Comparison of ENCODE assay signal across 1 cellular context in the genomic region with DNA sequence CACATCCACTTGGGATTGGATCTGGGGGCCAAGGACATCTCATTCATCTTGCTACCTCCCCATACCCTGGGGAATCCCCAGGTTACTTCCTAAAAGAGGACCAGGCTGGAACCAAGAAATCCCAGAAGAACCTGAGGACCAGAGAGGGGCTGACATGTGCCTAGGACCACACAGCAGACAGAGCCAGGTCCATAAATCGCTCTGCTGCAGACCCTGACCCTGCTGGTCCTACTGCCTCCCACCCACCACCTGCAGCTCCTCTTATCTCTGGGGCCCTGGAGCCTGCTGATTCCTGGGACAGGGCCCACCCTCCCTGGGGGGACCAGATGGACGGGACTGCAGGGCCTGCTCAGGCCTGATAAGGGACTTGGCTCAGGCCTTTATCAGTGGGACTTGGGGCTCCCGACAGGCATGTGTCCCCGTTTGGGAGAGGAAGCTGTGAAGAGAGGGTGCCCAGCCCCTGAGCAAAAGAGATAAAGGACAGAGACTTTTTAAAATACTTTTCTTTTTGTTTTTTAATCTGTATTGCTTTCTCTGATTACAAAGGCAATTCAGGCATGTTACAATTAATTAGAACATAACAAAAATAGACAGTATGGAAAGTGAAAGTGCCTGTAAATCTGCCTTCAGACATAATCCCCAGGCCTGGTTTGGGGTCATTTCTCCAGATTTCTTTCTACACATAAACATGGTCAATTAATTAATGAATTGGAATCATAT.
TF ChIP-seq lines count a peak whose summit lies in the region.

No MANE protein-coding gene starts in this region.

TF ChIP-seq in K562, 482 proteins besides CTCF, POLR2A, EP300 and RAD21 (continued from another document and continues in another):
- TF ChIP-seq, protein P1, sequence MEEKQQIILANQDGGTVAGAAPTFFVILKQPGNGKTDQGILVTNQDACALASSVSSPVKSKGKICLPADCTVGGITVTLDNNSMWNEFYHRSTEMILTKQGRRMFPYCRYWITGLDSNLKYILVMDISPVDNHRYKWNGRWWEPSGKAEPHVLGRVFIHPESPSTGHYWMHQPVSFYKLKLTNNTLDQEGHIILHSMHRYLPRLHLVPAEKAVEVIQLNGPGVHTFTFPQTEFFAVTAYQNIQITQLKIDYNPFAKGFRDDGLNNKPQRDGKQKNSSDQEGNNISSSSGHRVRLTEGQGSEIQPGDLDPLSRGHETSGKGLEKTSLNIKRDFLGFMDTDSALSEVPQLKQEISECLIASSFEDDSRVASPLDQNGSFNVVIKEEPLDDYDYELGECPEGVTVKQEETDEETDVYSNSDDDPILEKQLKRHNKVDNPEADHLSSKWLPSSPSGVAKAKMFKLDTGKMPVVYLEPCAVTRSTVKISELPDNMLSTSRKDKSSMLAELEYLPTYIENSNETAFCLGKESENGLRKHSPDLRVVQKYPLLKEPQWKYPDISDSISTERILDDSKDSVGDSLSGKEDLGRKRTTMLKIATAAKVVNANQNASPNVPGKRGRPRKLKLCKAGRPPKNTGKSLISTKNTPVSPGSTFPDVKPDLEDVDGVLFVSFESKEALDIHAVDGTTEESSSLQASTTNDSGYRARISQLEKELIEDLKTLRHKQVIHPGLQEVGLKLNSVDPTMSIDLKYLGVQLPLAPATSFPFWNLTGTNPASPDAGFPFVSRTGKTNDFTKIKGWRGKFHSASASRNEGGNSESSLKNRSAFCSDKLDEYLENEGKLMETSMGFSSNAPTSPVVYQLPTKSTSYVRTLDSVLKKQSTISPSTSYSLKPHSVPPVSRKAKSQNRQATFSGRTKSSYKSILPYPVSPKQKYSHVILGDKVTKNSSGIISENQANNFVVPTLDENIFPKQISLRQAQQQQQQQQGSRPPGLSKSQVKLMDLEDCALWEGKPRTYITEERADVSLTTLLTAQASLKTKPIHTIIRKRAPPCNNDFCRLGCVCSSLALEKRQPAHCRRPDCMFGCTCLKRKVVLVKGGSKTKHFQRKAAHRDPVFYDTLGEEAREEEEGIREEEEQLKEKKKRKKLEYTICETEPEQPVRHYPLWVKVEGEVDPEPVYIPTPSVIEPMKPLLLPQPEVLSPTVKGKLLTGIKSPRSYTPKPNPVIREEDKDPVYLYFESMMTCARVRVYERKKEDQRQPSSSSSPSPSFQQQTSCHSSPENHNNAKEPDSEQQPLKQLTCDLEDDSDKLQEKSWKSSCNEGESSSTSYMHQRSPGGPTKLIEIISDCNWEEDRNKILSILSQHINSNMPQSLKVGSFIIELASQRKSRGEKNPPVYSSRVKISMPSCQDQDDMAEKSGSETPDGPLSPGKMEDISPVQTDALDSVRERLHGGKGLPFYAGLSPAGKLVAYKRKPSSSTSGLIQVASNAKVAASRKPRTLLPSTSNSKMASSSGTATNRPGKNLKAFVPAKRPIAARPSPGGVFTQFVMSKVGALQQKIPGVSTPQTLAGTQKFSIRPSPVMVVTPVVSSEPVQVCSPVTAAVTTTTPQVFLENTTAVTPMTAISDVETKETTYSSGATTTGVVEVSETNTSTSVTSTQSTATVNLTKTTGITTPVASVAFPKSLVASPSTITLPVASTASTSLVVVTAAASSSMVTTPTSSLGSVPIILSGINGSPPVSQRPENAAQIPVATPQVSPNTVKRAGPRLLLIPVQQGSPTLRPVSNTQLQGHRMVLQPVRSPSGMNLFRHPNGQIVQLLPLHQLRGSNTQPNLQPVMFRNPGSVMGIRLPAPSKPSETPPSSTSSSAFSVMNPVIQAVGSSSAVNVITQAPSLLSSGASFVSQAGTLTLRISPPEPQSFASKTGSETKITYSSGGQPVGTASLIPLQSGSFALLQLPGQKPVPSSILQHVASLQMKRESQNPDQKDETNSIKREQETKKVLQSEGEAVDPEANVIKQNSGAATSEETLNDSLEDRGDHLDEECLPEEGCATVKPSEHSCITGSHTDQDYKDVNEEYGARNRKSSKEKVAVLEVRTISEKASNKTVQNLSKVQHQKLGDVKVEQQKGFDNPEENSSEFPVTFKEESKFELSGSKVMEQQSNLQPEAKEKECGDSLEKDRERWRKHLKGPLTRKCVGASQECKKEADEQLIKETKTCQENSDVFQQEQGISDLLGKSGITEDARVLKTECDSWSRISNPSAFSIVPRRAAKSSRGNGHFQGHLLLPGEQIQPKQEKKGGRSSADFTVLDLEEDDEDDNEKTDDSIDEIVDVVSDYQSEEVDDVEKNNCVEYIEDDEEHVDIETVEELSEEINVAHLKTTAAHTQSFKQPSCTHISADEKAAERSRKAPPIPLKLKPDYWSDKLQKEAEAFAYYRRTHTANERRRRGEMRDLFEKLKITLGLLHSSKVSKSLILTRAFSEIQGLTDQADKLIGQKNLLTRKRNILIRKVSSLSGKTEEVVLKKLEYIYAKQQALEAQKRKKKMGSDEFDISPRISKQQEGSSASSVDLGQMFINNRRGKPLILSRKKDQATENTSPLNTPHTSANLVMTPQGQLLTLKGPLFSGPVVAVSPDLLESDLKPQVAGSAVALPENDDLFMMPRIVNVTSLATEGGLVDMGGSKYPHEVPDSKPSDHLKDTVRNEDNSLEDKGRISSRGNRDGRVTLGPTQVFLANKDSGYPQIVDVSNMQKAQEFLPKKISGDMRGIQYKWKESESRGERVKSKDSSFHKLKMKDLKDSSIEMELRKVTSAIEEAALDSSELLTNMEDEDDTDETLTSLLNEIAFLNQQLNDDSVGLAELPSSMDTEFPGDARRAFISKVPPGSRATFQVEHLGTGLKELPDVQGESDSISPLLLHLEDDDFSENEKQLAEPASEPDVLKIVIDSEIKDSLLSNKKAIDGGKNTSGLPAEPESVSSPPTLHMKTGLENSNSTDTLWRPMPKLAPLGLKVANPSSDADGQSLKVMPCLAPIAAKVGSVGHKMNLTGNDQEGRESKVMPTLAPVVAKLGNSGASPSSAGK (IDR thresholded peaks at IDR 0.05), result peak; percentile 79
- TF ChIP-seq NFYB (IDR thresholded peaks at IDR 0.05; ENCODE audit: extremely low read depth, insufficient read length) (no peak), GTF2E2 (tag; IDR thresholded peaks at IDR 0.05) (peak; percentile 74), ZNF12 (CRISPR knock-in tag; IDR thresholded peaks at IDR 0.05) (no peak), MCM2 (IDR thresholded peaks at IDR 0.05; ENCODE audit: low read depth) (no peak), ZNF717 (CRISPR knock-in tag; IDR thresholded peaks at IDR 0.05) (peak; percentile 70; the same call in 1 of the 2 replicates), RBM14 (IDR thresholded peaks at IDR 0.05; ENCODE audit: borderline replicate concordance, insufficient read depth, low read depth, low read length) (no peak), KHSRP (IDR thresholded peaks at IDR 0.05) (peak; percentile 98), ZSCAN32 (CRISPR knock-in tag; IDR thresholded peaks at IDR 0.05) (no peak), RAD51 (IDR thresholded peaks at IDR 0.05; ENCODE audit: borderline replicate concordance, low read depth) (peak; percentile 57; the same call in 1 of the 2 replicates), YBX1 (IDR thresholded peaks at IDR 0.05) (no peak; the same call in 1 of the 2 replicates), SMAD3 (CRISPR knock-in tag; conservative IDR thresholded peaks at IDR 0.05) (peak; percentile 98), ZNF695 (CRISPR knock-in tag; IDR thresholded peaks at IDR 0.05) (peak; percentile 93), TRIM28 (IDR thresholded peaks at IDR 0.05) (peak; percentile 77; the same call in 1 of the 2 replicates), HNRNPLL (IDR thresholded peaks at IDR 0.05; ENCODE audit: low read depth, low read length, poor library complexity, severe bottlenecking) (no peak), SIN3A (IDR thresholded peaks at IDR 0.05; ENCODE audit: borderline replicate concordance in 2 of 2, control insufficient read depth in 1 of 2, low read depth in 2 of 2, low read length in 2 of 2) (no peak; a peak in 1 of 4 replicates), DDX20 (tag; IDR thresholded peaks at IDR 0.05; ENCODE audit: low read depth) (no peak; the same call in 1 of the 2 replicates), ILF3 (IDR thresholded peaks at IDR 0.05; ENCODE audit: borderline replicate concordance) (peak; percentile 97), FOXK2 (conservative IDR thresholded peaks at IDR 0.05 in 1 of 2, IDR thresholded peaks at IDR 0.05 in 1 of 2; ENCODE audit: low read depth in 2 of 2) (0 out of 4 replicates have a peak, but pooled peaks of 1 of the 2 experiments have one; percentile 11), ZNF165 (CRISPR knock-in tag; IDR thresholded peaks at IDR 0.05; ENCODE audit: borderline replicate concordance) (peak; percentile 87; the same call in 1 of the 2 replicates), ZNF184 (CRISPR knock-in tag; IDR thresholded peaks at IDR 0.05) (no peak)
- TF ChIP-seq, protein P2, sequence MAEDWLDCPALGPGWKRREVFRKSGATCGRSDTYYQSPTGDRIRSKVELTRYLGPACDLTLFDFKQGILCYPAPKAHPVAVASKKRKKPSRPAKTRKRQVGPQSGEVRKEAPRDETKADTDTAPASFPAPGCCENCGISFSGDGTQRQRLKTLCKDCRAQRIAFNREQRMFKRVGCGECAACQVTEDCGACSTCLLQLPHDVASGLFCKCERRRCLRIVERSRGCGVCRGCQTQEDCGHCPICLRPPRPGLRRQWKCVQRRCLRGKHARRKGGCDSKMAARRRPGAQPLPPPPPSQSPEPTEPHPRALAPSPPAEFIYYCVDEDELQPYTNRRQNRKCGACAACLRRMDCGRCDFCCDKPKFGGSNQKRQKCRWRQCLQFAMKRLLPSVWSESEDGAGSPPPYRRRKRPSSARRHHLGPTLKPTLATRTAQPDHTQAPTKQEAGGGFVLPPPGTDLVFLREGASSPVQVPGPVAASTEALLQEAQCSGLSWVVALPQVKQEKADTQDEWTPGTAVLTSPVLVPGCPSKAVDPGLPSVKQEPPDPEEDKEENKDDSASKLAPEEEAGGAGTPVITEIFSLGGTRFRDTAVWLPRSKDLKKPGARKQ (CRISPR knock-in tag; IDR thresholded peaks at IDR 0.05), result no peak
- TF ChIP-seq, protein P3, sequence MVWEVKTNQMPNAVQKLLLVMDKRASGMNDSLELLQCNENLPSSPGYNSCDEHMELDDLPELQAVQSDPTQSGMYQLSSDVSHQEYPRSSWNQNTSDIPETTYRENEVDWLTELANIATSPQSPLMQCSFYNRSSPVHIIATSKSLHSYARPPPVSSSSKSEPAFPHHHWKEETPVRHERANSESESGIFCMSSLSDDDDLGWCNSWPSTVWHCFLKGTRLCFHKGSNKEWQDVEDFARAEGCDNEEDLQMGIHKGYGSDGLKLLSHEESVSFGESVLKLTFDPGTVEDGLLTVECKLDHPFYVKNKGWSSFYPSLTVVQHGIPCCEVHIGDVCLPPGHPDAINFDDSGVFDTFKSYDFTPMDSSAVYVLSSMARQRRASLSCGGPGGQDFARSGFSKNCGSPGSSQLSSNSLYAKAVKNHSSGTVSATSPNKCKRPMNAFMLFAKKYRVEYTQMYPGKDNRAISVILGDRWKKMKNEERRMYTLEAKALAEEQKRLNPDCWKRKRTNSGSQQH (CRISPR knock-in tag; IDR thresholded peaks at IDR 0.05), result peak; percentile 97
- TF ChIP-seq, protein P4, sequence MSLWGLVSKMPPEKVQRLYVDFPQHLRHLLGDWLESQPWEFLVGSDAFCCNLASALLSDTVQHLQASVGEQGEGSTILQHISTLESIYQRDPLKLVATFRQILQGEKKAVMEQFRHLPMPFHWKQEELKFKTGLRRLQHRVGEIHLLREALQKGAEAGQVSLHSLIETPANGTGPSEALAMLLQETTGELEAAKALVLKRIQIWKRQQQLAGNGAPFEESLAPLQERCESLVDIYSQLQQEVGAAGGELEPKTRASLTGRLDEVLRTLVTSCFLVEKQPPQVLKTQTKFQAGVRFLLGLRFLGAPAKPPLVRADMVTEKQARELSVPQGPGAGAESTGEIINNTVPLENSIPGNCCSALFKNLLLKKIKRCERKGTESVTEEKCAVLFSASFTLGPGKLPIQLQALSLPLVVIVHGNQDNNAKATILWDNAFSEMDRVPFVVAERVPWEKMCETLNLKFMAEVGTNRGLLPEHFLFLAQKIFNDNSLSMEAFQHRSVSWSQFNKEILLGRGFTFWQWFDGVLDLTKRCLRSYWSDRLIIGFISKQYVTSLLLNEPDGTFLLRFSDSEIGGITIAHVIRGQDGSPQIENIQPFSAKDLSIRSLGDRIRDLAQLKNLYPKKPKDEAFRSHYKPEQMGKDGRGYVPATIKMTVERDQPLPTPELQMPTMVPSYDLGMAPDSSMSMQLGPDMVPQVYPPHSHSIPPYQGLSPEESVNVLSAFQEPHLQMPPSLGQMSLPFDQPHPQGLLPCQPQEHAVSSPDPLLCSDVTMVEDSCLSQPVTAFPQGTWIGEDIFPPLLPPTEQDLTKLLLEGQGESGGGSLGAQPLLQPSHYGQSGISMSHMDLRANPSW (CRISPR knock-in tag; IDR thresholded peaks at IDR 0.05), result no peak
- TF ChIP-seq, protein P5, sequence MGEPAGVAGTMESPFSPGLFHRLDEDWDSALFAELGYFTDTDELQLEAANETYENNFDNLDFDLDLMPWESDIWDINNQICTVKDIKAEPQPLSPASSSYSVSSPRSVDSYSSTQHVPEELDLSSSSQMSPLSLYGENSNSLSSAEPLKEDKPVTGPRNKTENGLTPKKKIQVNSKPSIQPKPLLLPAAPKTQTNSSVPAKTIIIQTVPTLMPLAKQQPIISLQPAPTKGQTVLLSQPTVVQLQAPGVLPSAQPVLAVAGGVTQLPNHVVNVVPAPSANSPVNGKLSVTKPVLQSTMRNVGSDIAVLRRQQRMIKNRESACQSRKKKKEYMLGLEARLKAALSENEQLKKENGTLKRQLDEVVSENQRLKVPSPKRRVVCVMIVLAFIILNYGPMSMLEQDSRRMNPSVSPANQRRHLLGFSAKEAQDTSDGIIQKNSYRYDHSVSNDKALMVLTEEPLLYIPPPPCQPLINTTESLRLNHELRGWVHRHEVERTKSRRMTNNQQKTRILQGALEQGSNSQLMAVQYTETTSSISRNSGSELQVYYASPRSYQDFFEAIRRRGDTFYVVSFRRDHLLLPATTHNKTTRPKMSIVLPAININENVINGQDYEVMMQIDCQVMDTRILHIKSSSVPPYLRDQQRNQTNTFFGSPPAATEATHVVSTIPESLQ (CRISPR knock-in tag; IDR thresholded peaks at IDR 0.05), result peak; percentile 87
- TF ChIP-seq, protein P6, sequence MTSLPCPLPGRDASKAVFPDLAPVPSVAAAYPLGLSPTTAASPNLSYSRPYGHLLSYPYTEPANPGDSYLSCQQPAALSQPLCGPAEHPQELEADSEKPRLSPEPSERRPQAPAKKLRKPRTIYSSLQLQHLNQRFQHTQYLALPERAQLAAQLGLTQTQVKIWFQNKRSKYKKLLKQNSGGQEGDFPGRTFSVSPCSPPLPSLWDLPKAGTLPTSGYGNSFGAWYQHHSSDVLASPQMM (CRISPR knock-in tag; IDR thresholded peaks at IDR 0.05), result no peak
- TF ChIP-seq, protein P7, sequence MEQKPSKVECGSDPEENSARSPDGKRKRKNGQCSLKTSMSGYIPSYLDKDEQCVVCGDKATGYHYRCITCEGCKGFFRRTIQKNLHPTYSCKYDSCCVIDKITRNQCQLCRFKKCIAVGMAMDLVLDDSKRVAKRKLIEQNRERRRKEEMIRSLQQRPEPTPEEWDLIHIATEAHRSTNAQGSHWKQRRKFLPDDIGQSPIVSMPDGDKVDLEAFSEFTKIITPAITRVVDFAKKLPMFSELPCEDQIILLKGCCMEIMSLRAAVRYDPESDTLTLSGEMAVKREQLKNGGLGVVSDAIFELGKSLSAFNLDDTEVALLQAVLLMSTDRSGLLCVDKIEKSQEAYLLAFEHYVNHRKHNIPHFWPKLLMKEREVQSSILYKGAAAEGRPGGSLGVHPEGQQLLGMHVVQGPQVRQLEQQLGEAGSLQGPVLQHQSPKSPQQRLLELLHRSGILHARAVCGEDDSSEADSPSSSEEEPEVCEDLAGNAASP (IDR thresholded peaks at IDR 0.05), result no peak
- TF ChIP-seq, protein P8, sequence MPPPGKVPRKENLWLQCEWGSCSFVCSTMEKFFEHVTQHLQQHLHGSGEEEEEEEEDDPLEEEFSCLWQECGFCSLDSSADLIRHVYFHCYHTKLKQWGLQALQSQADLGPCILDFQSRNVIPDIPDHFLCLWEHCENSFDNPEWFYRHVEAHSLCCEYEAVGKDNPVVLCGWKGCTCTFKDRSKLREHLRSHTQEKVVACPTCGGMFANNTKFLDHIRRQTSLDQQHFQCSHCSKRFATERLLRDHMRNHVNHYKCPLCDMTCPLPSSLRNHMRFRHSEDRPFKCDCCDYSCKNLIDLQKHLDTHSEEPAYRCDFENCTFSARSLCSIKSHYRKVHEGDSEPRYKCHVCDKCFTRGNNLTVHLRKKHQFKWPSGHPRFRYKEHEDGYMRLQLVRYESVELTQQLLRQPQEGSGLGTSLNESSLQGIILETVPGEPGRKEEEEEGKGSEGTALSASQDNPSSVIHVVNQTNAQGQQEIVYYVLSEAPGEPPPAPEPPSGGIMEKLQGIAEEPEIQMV (tag; conservative IDR thresholded peaks at IDR 0.05; ENCODE audit: low read depth), result peak; percentile 81
